26 cellular contexts compared by ENCODE assay signal in genomic region chr11:101442936-101443521, GRCh38.
DNase-seq lines count a peak whose midpoint lies in the region; ATAC-seq and TF ChIP-seq lines count a peak whose summit lies in the region.
"Had no signal": no experiment of that assay in that cellular context is flagged by ENCODE, and none has a peak within 500 bp of the region (broad histone marks: within the 10 kb centered on the region; RNA-seq: fewer than 3 reads in every experiment).

No MANE protein-coding gene starts in this region.

- H3K4me1 Mint-ChIP-seq in GM23338 = no peaks in the 10 kb centered on the region
- H3K4me1 Mint-ChIP-seq: WTC11 had no signal

- H3K79me2 ChIP-seq in GM23338 (replicated peaks; ENCODE audit: insufficient read depth) = no peaks in the 10 kb centered on the region

- H3K4me1 ChIP-seq in GM23338 (ENCODE audit: insufficient read depth) (no peaks in the 10 kb centered on the region), duodenal mucosa (ENCODE audit: control insufficient read depth in 1 of 2, insufficient read depth in 2 of 2, low read length in 2 of 2) (peaks cover 15 to 17% of the 10 kb centered on the region in 2 donors), mucosa of descending colon (ENCODE audit: low read depth) (peaks cover 12% of the 10 kb centered on the region), upper lobe of right lung (peaks cover 25% of the 10 kb centered on the region)
- H3K4me1 ChIP-seq: Caco-2, colonic mucosa had no signal

- DNase-seq in GM23338 (ENCODE audit: low spot score) (no peak), mucosa of descending colon (no peak), upper lobe of right lung (no peak), NCI-H1694 (lab: John Stamatoyannopoulos, UW) (no peak)
- no peak for DNase-seq in activated naive CD4-positive, alpha-beta T cell treated with Interleukin-2 at 50 U/mL for 16 hours
- DNase-seq: activated CD4-positive, alpha-beta T cell treated with anti-CD3 and anti-CD28 coated beads, Interleukin-2, amount 50 U/mL, for 4 hours; activated naive CD4-positive, alpha-beta T cell; activated T-cell treated with anti-CD3 and anti-CD28 coated beads, Interleukin-2, amount 50 U/mL, for 72 hours; amniotic stem cell; Caco-2; colonic mucosa; DMS79; effector memory CD4-positive, alpha-beta T cell; erythroblast; H7; heart right ventricle; NCI-H1417; NCI-H510A treated with DMSO at 0.1 percent for 48 hours; SHP77; stimulated activated naive CD8-positive, alpha-beta T cell treated with anti-CD3 and anti-CD28 coated beads, Interleukin-15, Interleukin-2, amounts not matched to agents 100 U/mL and 50 U/mL, for 24 hours; SW 1271; thyroid gland had no signal

- peaks cover 5% of the 10 kb centered on the region for H3K27me3 Mint-ChIP-seq in GM23338 (ENCODE audit: insufficient read depth, low read depth, poor library complexity)

- no peaks in the 10 kb centered on the region for H3F3A ChIP-seq in GM23338 (replicated peaks; ENCODE audit: low read depth)

- H3K36me3 Mint-ChIP-seq in GM23338 (ENCODE audit: low read depth) = no peaks in the 10 kb centered on the region
- H3K36me3 Mint-ChIP-seq: WTC11 had no signal

- no peak overlapping the region for H3K9ac ChIP-seq in duodenal mucosa (ENCODE audit: low read depth in 1 of 2, low read length in 2 of 2)

- H3K4me2 ChIP-seq in GM23338 = no peak overlapping the region

- TF ChIP-seq CTCF in GM23338 (conservative IDR thresholded peaks at IDR 0.05; ENCODE audit: low read depth in 2 of 2) = no peak
- TF ChIP-seq CTCF in mucosa of descending colon (IDR thresholded peaks at IDR 0.05) = no peak
- no peak for TF ChIP-seq CTCF in upper lobe of right lung (IDR thresholded peaks at IDR 0.05)

- H3K27ac ChIP-seq in GM23338 (ENCODE audit: low read depth) (no peak overlapping the region), duodenal mucosa (ENCODE audit: low read depth, low read length) (no peak overlapping the region), upper lobe of right lung (no peak overlapping the region)
- H3K27ac ChIP-seq: colonic mucosa had no signal

- H3K9me3 ChIP-seq in duodenal mucosa (ENCODE audit: control insufficient read depth in 1 of 2, low read length in 2 of 2) = no peaks in the 10 kb centered on the region
- H3K9me3 ChIP-seq in mucosa of descending colon = no peaks in the 10 kb centered on the region
- no peaks in the 10 kb centered on the region for H3K9me3 ChIP-seq in upper lobe of right lung
- H3K9me3 ChIP-seq: Caco-2, colonic mucosa, heart right ventricle, thyroid gland had no signal

- ATAC-seq in GM23338 (no peak), mucosa of descending colon (peak; percentile 63), upper lobe of right lung (peak; percentile 51), HG02884 (IDR thresholded peaks at IDR 0.05; ENCODE audit: unreplicated experiment) (no peak)
- ATAC-seq: activated T-cell treated with anti-CD3 and anti-CD28 coated beads, Interleukin-2, amount 50 U/mL, for 72 hours; K562; stimulated activated naive CD8-positive, alpha-beta T cell treated with anti-CD3 and anti-CD28 coated beads, Interleukin-15, Interleukin-2, amounts not matched to agents 100 U/mL and 50 U/mL, for 24 hours; WTC11 had no signal

- H4K20me1 ChIP-seq in GM23338 (replicated peaks; ENCODE audit: insufficient read depth) = no peaks in the 10 kb centered on the region

- no peak overlapping the region for H3K27ac Mint-ChIP-seq in GM23338
- H3K27ac Mint-ChIP-seq: activated T-cell treated with anti-CD3 and anti-CD28 coated beads, Interleukin-2, amount 50 U/mL, for 72 hours; WTC11 had no signal

- H3K4me3 ChIP-seq in GM23338 (no peak overlapping the region), duodenal mucosa (ENCODE audit: low read depth in 1 of 2, low read length in 2 of 2) (peak overlapping the region; percentile 31 to 37), mucosa of descending colon (no peak overlapping the region), upper lobe of right lung (peak overlapping the region; percentile 2)
- H3K4me3 ChIP-seq: colonic mucosa, heart right ventricle, K562, thyroid gland had no signal

- peaks cover 3% of the 10 kb centered on the region; the same call in 1 of the 3 replicates for H3K9me3 Mint-ChIP-seq in GM23338
- H3K9me3 Mint-ChIP-seq: WTC11 had no signal

- H3K9me2 ChIP-seq in GM23338 (ENCODE audit: insufficient read depth) = no peaks in the 10 kb centered on the region; the same call in 1 of the 2 replicates

- H2AFZ ChIP-seq in GM23338 = peak overlapping the region; percentile 56; the same call in 1 of the 2 replicates

- no peak overlapping the region for H3K4me3 Mint-ChIP-seq in GM23338
- H3K4me3 Mint-ChIP-seq: activated T-cell treated with anti-CD3 and anti-CD28 coated beads, Interleukin-2, amount 50 U/mL, for 72 hours; WTC11 had no signal

- intact Hi-C loops in mucosa of descending colon (cut with DNase I, micrococcal nuclease) (no loop called here), upper lobe of right lung (cut with DNase I) (no loop called here)

- H3K27me3 ChIP-seq in GM23338 (ENCODE audit: insufficient read depth) (no peaks in the 10 kb centered on the region), duodenal mucosa (ENCODE audit: control insufficient read depth in 1 of 2, insufficient read depth in 2 of 2, low read length in 2 of 2) (no peaks in the 10 kb centered on the region), upper lobe of right lung (no peaks in the 10 kb centered on the region)
- H3K27me3 ChIP-seq: colonic mucosa, heart right ventricle, thyroid gland had no signal

- H3K36me3 ChIP-seq in GM23338 (ENCODE audit: insufficient read depth) = no peaks in the 10 kb centered on the region
- H3K36me3 ChIP-seq in duodenal mucosa (ENCODE audit: control insufficient read depth in 1 of 2, insufficient read depth in 2 of 2, low read length in 2 of 2) = no peaks in the 10 kb centered on the region
- no peaks in the 10 kb centered on the region for H3K36me3 ChIP-seq in mucosa of descending colon (ENCODE audit: low read depth)
- H3K36me3 ChIP-seq in upper lobe of right lung = no peaks in the 10 kb centered on the region
- H3K36me3 ChIP-seq: colonic mucosa, heart right ventricle, thyroid gland had no signal

TF ChIP-seq in GM23338, 12 proteins besides CTCF, POLR2A, EP300 and RAD21 (continues in another document):
- TF ChIP-seq EZH2 (IDR thresholded peaks at IDR 0.05; ENCODE audit: low read depth, unreplicated experiment) (no peak), NANOG (IDR thresholded peaks at IDR 0.05; ENCODE audit: borderline replicate concordance) (no peak), STAT1 (IDR thresholded peaks at IDR 0.05; ENCODE audit: unreplicated experiment) (no peak), EZH2phosphoT487 (IDR thresholded peaks at IDR 0.05; ENCODE audit: unreplicated experiment) (no peak), JUNB (IDR thresholded peaks at IDR 0.05; ENCODE audit: unreplicated experiment) (no peak), CREB1 (CRISPR knock-in tag; IDR thresholded peaks at IDR 0.05; ENCODE audit: low read depth) (no peak), ZNF114 (CRISPR knock-in tag; IDR thresholded peaks at IDR 0.05) (no peak), ETS1 (IDR thresholded peaks at IDR 0.05) (no peak), REST (IDR thresholded peaks at IDR 0.05; ENCODE audit: unreplicated experiment) (no peak)

Comparison
In these comparisons a context has a peak if more than half of its experiments do, and no peak if none do; other contexts are left out.
1. ATAC-seq: peak in mucosa of descending colon (single experiment) and upper lobe of right lung (single experiment); none in GM23338 (single experiment) and HG02884 (single experiment).
2. H3K4me3 ChIP-seq: peak in duodenal mucosa (2 of 2) and upper lobe of right lung (single experiment); none in GM23338 (single experiment) and mucosa of descending colon (single experiment).